2 cellular contexts compared by ENCODE assay signal in genomic region chr17:42908872-42909700, GRCh38.
TF ChIP-seq lines count a peak whose summit lies in the region.

No MANE protein-coding gene starts in this region.

TF ChIP-seq in IMR-90, 13 proteins besides CTCF, POLR2A, EP300 and RAD21:
- TF ChIP-seq RFX5 (IDR thresholded peaks at IDR 0.05; ENCODE audit: low read depth, low read length) (no peak), CEBPB (IDR thresholded peaks at IDR 0.05; ENCODE audit: low read depth, low read length) (0 out of 2 replicates have a peak, but pooled peaks have one; percentile 11)

TF ChIP-seq in WTC11, 78 proteins besides CTCF, POLR2A, EP300 and RAD21:
- TF ChIP-seq OVOL2 (CRISPR knock-in tag; IDR thresholded peaks at IDR 0.05; ENCODE audit: borderline replicate concordance) = no peak
- TF ChIP-seq FOXP1 (CRISPR knock-in tag; IDR thresholded peaks at IDR 0.05; ENCODE audit: borderline replicate concordance) = no peak
- TF ChIP-seq ZNF263 (CRISPR knock-in tag; IDR thresholded peaks at IDR 0.05; ENCODE audit: low read depth) = no peak
- no peak for TF ChIP-seq JUN (CRISPR knock-in tag; IDR thresholded peaks at IDR 0.05)
- TF ChIP-seq, protein P1, sequence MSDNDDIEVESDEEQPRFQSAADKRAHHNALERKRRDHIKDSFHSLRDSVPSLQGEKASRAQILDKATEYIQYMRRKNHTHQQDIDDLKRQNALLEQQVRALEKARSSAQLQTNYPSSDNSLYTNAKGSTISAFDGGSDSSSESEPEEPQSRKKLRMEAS (CRISPR knock-in tag; IDR thresholded peaks at IDR 0.05) = no peak
- TF ChIP-seq HMGA2 (CRISPR knock-in tag; IDR thresholded peaks at IDR 0.05) = no peak
- TF ChIP-seq ESRRA (CRISPR knock-in tag; IDR thresholded peaks at IDR 0.05; ENCODE audit: borderline replicate concordance) = no peak
- no peak for TF ChIP-seq KAT7 (CRISPR knock-in tag; IDR thresholded peaks at IDR 0.05; ENCODE audit: borderline replicate concordance)
- TF ChIP-seq SMAD3 (CRISPR knock-in tag; IDR thresholded peaks at IDR 0.05; ENCODE audit: borderline replicate concordance) = no peak
- TF ChIP-seq E2F1 (CRISPR knock-in tag; IDR thresholded peaks at IDR 0.05) = no peak
- TF ChIP-seq PRRX2 (CRISPR knock-in tag; IDR thresholded peaks at IDR 0.05) = no peak
- no peak for TF ChIP-seq ETV6 (CRISPR knock-in tag; IDR thresholded peaks at IDR 0.05)
- TF ChIP-seq MYBL2 (CRISPR knock-in tag; IDR thresholded peaks at IDR 0.05) = no peak
- TF ChIP-seq ATF6 (CRISPR knock-in tag; IDR thresholded peaks at IDR 0.05) = no peak
- TF ChIP-seq FOXK1 (CRISPR knock-in tag; IDR thresholded peaks at IDR 0.05) = no peak
